ENCODE assay signal across 1 cellular context in the genomic region with DNA sequence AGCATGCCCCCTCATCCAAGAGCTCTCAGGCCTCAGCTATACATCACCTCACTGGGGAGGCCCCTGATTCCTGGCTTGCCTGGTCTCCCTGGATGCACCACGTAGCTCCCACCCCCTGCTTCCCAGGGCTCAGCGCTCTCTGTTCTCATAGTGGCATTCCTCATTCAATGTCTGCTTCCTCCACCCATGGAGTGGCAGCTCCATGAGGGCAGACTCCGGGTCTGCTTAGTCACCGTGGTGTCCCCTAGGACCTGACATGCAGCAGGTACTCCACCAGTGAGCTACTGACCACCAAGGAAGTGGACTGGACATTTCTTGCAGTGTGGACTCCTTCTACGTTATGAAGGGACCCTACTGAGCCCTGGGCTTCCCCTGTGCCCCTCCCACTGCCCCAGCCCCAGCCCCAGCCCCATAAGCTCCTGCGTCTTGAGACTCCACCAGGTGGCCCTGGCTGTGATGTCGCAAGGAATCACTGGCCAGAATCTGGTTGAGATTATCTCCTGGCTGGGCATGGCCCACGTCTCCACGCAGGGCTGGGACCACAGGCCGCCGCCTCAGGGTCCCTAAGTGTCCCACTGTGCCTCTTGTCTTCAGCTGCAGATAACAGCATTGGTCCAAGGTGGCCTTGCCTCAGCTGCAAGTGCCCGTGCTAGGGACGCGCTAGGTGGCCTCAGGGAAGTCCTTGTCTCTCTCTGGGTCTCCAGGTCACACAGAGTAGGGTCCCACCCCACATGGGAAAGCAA.
A peak's percentile ranks its signal among the peaks of the same experiment; 100 is the strongest.
TF ChIP-seq lines count a peak whose summit lies in the region.

No MANE protein-coding gene starts in this region.

TF ChIP-seq in K562, 482 proteins besides CTCF, POLR2A, EP300 and RAD21:
- TF ChIP-seq SRSF1 (IDR thresholded peaks at IDR 0.05; ENCODE audit: low read depth, low read length) = no peak
- TF ChIP-seq ZNF316 (IDR thresholded peaks at IDR 0.05) = peak; percentile 59
